Comparison of ENCODE assay signal across 9 cellular contexts in the genomic region with DNA sequence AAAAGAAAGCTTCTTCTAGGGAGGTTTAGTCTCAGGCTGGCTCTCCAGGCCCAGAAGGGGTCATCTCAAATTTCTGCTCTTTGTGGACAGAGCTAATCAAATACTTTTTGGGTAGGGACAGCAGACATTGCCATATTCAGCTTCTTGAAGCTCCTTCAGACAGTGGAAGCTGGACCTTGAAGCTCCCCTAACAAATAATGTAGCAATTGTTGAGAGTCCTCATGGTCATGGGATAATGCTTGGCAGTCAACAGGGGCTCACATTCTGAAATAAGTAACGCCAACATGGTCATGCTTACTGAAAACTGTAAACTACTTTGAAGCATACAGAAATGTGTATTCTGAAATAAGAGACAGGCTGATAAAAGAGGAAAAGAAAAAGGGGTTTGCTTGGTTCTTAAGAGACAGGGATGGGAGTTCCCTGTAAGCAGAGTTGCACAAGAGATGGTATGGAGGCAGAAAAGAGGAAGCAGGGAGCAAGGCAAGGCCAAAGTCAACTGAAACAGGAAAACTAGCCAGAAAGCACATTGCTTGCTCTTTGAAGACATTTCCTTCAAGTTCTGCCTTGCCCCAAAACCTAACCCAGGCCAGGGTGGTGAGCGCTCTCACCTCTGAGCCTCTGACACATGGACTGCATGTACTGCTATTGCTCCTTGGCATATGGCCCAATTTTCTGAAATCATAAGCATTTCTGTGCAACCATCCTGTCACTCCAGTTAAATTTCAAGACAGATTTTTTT. TPM values are rescaled to one million over a fixed set of nuclear protein-coding genes. Genes with fewer than 3 reads are reported as not detected.
DNase-seq lines count a peak whose midpoint lies in the region; TF ChIP-seq lines count a peak whose summit lies in the region.
"Had no signal": no experiment of that assay in that cellular context is flagged by ENCODE, and none has a peak within 500 bp of the region (broad histone marks: within the 10 kb centered on the region; RNA-seq: fewer than 3 reads in every experiment).

No MANE protein-coding gene starts in this region.

- no peaks in the 10 kb centered on the region for H3K27me3 ChIP-seq in tibial artery

- no peak for DNase-seq in T-helper 2 cell treated with Interferon-gamma antibody and Interleukin-4, amounts not matched to agents 5 μg/mL and 100 μg/mL, for 36 hours (ENCODE audit: low spot score)
- no peak for DNase-seq in T-helper 2 cell
- peak; percentile 92 for DNase-seq in RPMI8226
- peak; percentile 84 for DNase-seq in foreskin melanocyte
- DNase-seq in tibial artery = peak; percentile 60 to 80
- no peak for DNase-seq in glutamatergic neuron
- DNase-seq in GM20000 (ENCODE audit: low spot score) = no peak
- DNase-seq in NCI-H1436 (lab: John Stamatoyannopoulos, UW) = no peak

- H3K27ac Mint-ChIP-seq in T-helper 2 cell treated with Interferon-gamma antibody and Interleukin-4, amounts not matched to agents 5 μg/mL and 100 μg/mL, for 36 hours = peak overlapping the region; percentile 22
- no peak overlapping the region for H3K27ac Mint-ChIP-seq in glutamatergic neuron (ENCODE audit: unreplicated experiment)

- peak overlapping the region; percentile 51 to 59 for H3K27ac ChIP-seq in tibial artery
- H3K27ac ChIP-seq: VCaP had no signal

- intact Hi-C loops in tibial artery (cut with DNase I; ENCODE audit: low total_unique reads) = no loop called here

- TF ChIP-seq CTCF in tibial artery (IDR thresholded peaks at IDR 0.05) = no peak
- no peak for TF ChIP-seq CTCF in glutamatergic neuron (IDR thresholded peaks at IDR 0.05; ENCODE audit: partially characterized antibody, unreplicated experiment)
- TF ChIP-seq CTCF in GM20000 (IDR thresholded peaks at IDR 0.05; ENCODE audit: extremely low read depth, missing control alignments) = no peak

- peaks cover 11% of the 10 kb centered on the region for H3K9me3 Mint-ChIP-seq in T-helper 2 cell treated with Interferon-gamma antibody and Interleukin-4, amounts not matched to agents 5 μg/mL and 100 μg/mL, for 36 hours
- H3K9me3 Mint-ChIP-seq in glutamatergic neuron (ENCODE audit: unreplicated experiment) = peaks cover 7% of the 10 kb centered on the region

- H3K4me3 ChIP-seq in tibial artery = no peak overlapping the region

- H3K4me3 Mint-ChIP-seq in T-helper 2 cell treated with Interferon-gamma antibody and Interleukin-4, amounts not matched to agents 5 μg/mL and 100 μg/mL, for 36 hours = no peak overlapping the region
- H3K4me3 Mint-ChIP-seq in glutamatergic neuron (ENCODE audit: unreplicated experiment) = no peak overlapping the region

- H3K9me3 ChIP-seq in tibial artery = no peaks in the 10 kb centered on the region

- H3K36me3 Mint-ChIP-seq in T-helper 2 cell treated with Interferon-gamma antibody and Interleukin-4, amounts not matched to agents 5 μg/mL and 100 μg/mL, for 36 hours (ENCODE audit: low read depth) = peaks cover 35% of the 10 kb centered on the region
- H3K36me3 Mint-ChIP-seq in glutamatergic neuron (ENCODE audit: unreplicated experiment) = no peaks in the 10 kb centered on the region

- H3K36me3 ChIP-seq in tibial artery = no peaks in the 10 kb centered on the region

- no peaks in the 10 kb centered on the region for H3K27me3 Mint-ChIP-seq in T-helper 2 cell treated with Interferon-gamma antibody and Interleukin-4, amounts not matched to agents 5 μg/mL and 100 μg/mL, for 36 hours (ENCODE audit: low read depth)
- peaks cover 3% of the 10 kb centered on the region for H3K27me3 Mint-ChIP-seq in glutamatergic neuron (ENCODE audit: unreplicated experiment)

- H3K4me1 ChIP-seq in tibial artery = peaks cover 0 to 84% (median 57%) of the 10 kb centered on the region in 4 donors

- peaks cover 44% of the 10 kb centered on the region for H3K4me1 Mint-ChIP-seq in T-helper 2 cell treated with Interferon-gamma antibody and Interleukin-4, amounts not matched to agents 5 μg/mL and 100 μg/mL, for 36 hours (ENCODE audit: low read depth)
- peaks cover 5% of the 10 kb centered on the region for H3K4me1 Mint-ChIP-seq in glutamatergic neuron (ENCODE audit: low read depth, unreplicated experiment)

RNA-seq across cellular contexts. Expression of a gene that starts 53.1 kb away (rescaled TPM):
- 126 TPM for total RNA-seq in glutamatergic neuron (ENCODE audit: unreplicated experiment)

Comparison
In these comparisons a context has a peak if more than half of its experiments do, and no peak if none do; other contexts are left out.
1. DNase-seq: peak in RPMI8226 (single experiment), foreskin melanocyte (single experiment) and tibial artery (2 of 2); none in T-helper 2 cell treated with Interferon-gamma antibody and Interleukin-4, amounts not matched to agents 5 μg/mL and 100 μg/mL, for 36 hours (single experiment), T-helper 2 cell (0 of 5), glutamatergic neuron (single experiment), GM20000 (single experiment) and NCI-H1436 (single experiment).